9 cellular contexts compared by ENCODE assay signal in genomic region chr14:26730929-26731618, GRCh38.
A peak's percentile ranks its signal among the peaks of the same experiment; 100 is the strongest.
DNase-seq lines count a peak whose midpoint lies in the region; ATAC-seq and TF ChIP-seq lines count a peak whose summit lies in the region.
"Had no signal": no experiment of that assay in that cellular context is flagged by ENCODE, and none has a peak within 500 bp of the region (broad histone marks: within the 10 kb centered on the region; RNA-seq: fewer than 3 reads in every experiment).

No MANE protein-coding gene starts in this region.

- no peak overlapping the region for H3K4me2 ChIP-seq in DOHH2 (ENCODE audit: low read length)

- H3K4me1 ChIP-seq in DOHH2 (ENCODE audit: control insufficient read depth, low read length), result no peaks in the 10 kb centered on the region

- no peaks in the 10 kb centered on the region for H3F3A ChIP-seq in DOHH2 (ENCODE audit: control insufficient read depth, insufficient read depth)

- H3K27ac ChIP-seq in DOHH2 (ENCODE audit: low read depth, low read length), result no peak overlapping the region

- H3K79me2 ChIP-seq in DOHH2 (ENCODE audit: control insufficient read depth, low read length), result no peaks in the 10 kb centered on the region

- H4K20me1 ChIP-seq in DOHH2 (ENCODE audit: control insufficient read depth, insufficient read depth, low read depth, low read length), result no peaks in the 10 kb centered on the region

- no peak overlapping the region for H3K4me3 Mint-ChIP-seq in mesothelial cell of epicardium
- no peak overlapping the region for H3K4me3 Mint-ChIP-seq in T-helper 2 cell treated with Interferon-gamma antibody and Interleukin-4, amounts not matched to agents 5 μg/mL and 100 μg/mL, for 36 hours
- H3K4me3 Mint-ChIP-seq: activated naive CD8-positive, alpha-beta T cell treated with anti-CD3 and anti-CD28 coated beads, Interleukin-2, amount 10 ng/mL, durations not matched to agents 7 days and 5 days had no signal

- H3K4me3 ChIP-seq in DOHH2 (ENCODE audit: low read length) (no peak overlapping the region), MG63 (no peak overlapping the region), astrocyte of the spinal cord (ENCODE audit: low read depth, low read length) (no peak overlapping the region)

- in situ Hi-C loops in astrocyte of the spinal cord (cut with HindIII; ENCODE audit: low sequenced_read_pairs), result no loop called here

- H3K9me3 ChIP-seq in DOHH2 (ENCODE audit: control insufficient read depth, insufficient read depth, low read length), result no peaks in the 10 kb centered on the region
- H3K9me3 ChIP-seq in MG63, result no peaks in the 10 kb centered on the region

- no peaks in the 10 kb centered on the region for H3K36me3 ChIP-seq in DOHH2 (ENCODE audit: control insufficient read depth, low read length)
- no peaks in the 10 kb centered on the region for H3K36me3 ChIP-seq in MG63

- no peaks in the 10 kb centered on the region for H3K9me2 ChIP-seq in DOHH2 (replicated peaks; ENCODE audit: control insufficient read depth, low read length)

- DNase-seq in MG63 (peak; percentile 1), astrocyte of the spinal cord (ENCODE audit: low read depth, low spot score) (no peak), mesothelial cell of epicardium (ENCODE audit: low spot score in 2 of 2, unreplicated experiment in 2 of 2) (no peak), NCI-H2196 treated with DMSO at 0.1 percent for 48 hours (lab: John Stamatoyannopoulos, UW; ENCODE audit: unreplicated experiment) (no peak), NCI-H2196 (lab: John Stamatoyannopoulos, UW; ENCODE audit: unreplicated experiment) (no peak)
- DNase-seq in T-helper 2 cell treated with Interferon-gamma antibody and Interleukin-4, amounts not matched to agents 5 μg/mL and 100 μg/mL, for 36 hours (ENCODE audit: low spot score), result no peak
- DNase-seq: activated naive CD8-positive, alpha-beta T cell treated with anti-CD3 and anti-CD28 coated beads, Interleukin-2, amount 10 ng/mL, durations not matched to agents 7 days and 5 days had no signal

- no peak overlapping the region for H3K27ac Mint-ChIP-seq in mesothelial cell of epicardium
- H3K27ac Mint-ChIP-seq in T-helper 2 cell treated with Interferon-gamma antibody and Interleukin-4, amounts not matched to agents 5 μg/mL and 100 μg/mL, for 36 hours, result no peak overlapping the region
- H3K27ac Mint-ChIP-seq: activated naive CD8-positive, alpha-beta T cell treated with anti-CD3 and anti-CD28 coated beads, Interleukin-2, amount 10 ng/mL, durations not matched to agents 7 days and 5 days had no signal

- H3K27me3 Mint-ChIP-seq in mesothelial cell of epicardium (ENCODE audit: low read depth), result no peaks in the 10 kb centered on the region
- no peaks in the 10 kb centered on the region for H3K27me3 Mint-ChIP-seq in T-helper 2 cell treated with Interferon-gamma antibody and Interleukin-4, amounts not matched to agents 5 μg/mL and 100 μg/mL, for 36 hours (ENCODE audit: low read depth)
- H3K27me3 Mint-ChIP-seq: activated naive CD8-positive, alpha-beta T cell treated with anti-CD3 and anti-CD28 coated beads, Interleukin-2, amount 10 ng/mL, durations not matched to agents 7 days and 5 days had no signal

- peaks cover 4% of the 10 kb centered on the region for H3K9me3 Mint-ChIP-seq in mesothelial cell of epicardium
- peaks cover 47% of the 10 kb centered on the region for H3K9me3 Mint-ChIP-seq in T-helper 2 cell treated with Interferon-gamma antibody and Interleukin-4, amounts not matched to agents 5 μg/mL and 100 μg/mL, for 36 hours

- H3K36me3 Mint-ChIP-seq in mesothelial cell of epicardium, result no peaks in the 10 kb centered on the region
- no peaks in the 10 kb centered on the region for H3K36me3 Mint-ChIP-seq in T-helper 2 cell treated with Interferon-gamma antibody and Interleukin-4, amounts not matched to agents 5 μg/mL and 100 μg/mL, for 36 hours (ENCODE audit: low read depth)
- H3K36me3 Mint-ChIP-seq: activated naive CD8-positive, alpha-beta T cell treated with anti-CD3 and anti-CD28 coated beads, Interleukin-2, amount 10 ng/mL, durations not matched to agents 7 days and 5 days had no signal

- peak; percentile 31 for TF ChIP-seq CTCF in DOHH2 (IDR thresholded peaks at IDR 0.05; ENCODE audit: low read depth, low read length, poor library complexity, severe bottlenecking)
- peak; percentile 47 for TF ChIP-seq CTCF in astrocyte of the spinal cord (IDR thresholded peaks at IDR 0.05; ENCODE audit: low read depth, low read length)
- TF ChIP-seq CTCF in mesothelial cell of epicardium (IDR thresholded peaks at IDR 0.05; ENCODE audit: unreplicated experiment), result peak; percentile 26

- H3K27me3 ChIP-seq in DOHH2 (ENCODE audit: control insufficient read depth, low read length) (no peaks in the 10 kb centered on the region), MG63 (no peaks in the 10 kb centered on the region)

- no peaks in the 10 kb centered on the region for H3K4me1 Mint-ChIP-seq in mesothelial cell of epicardium
- H3K4me1 Mint-ChIP-seq in T-helper 2 cell treated with Interferon-gamma antibody and Interleukin-4, amounts not matched to agents 5 μg/mL and 100 μg/mL, for 36 hours (ENCODE audit: low read depth), result no peaks in the 10 kb centered on the region
- H3K4me1 Mint-ChIP-seq: activated naive CD8-positive, alpha-beta T cell treated with anti-CD3 and anti-CD28 coated beads, Interleukin-2, amount 10 ng/mL, durations not matched to agents 7 days and 5 days had no signal

- no peak for ATAC-seq in GM18873 (IDR thresholded peaks at IDR 0.05; ENCODE audit: low FRiP score, unreplicated experiment)
